In genomic region chr10:110510730-110511129, GRCh38 we compare ENCODE assay signal across 2 cellular contexts.
TF ChIP-seq lines count a peak whose summit lies in the region.

No MANE protein-coding gene starts in this region.

TF ChIP-seq in endothelial cell of umbilical vein, 7 proteins besides CTCF, POLR2A, EP300 and RAD21:
- no peak for TF ChIP-seq FOS (IDR thresholded peaks at IDR 0.05; ENCODE audit: borderline replicate concordance, insufficient read depth, low read length)

TF ChIP-seq in GM23338, 12 proteins besides CTCF, POLR2A, EP300 and RAD21:
- TF ChIP-seq EZH2 (IDR thresholded peaks at IDR 0.05; ENCODE audit: low read depth, unreplicated experiment) = no peak
- no peak for TF ChIP-seq NANOG (IDR thresholded peaks at IDR 0.05; ENCODE audit: borderline replicate concordance)
- TF ChIP-seq, protein P1, sequence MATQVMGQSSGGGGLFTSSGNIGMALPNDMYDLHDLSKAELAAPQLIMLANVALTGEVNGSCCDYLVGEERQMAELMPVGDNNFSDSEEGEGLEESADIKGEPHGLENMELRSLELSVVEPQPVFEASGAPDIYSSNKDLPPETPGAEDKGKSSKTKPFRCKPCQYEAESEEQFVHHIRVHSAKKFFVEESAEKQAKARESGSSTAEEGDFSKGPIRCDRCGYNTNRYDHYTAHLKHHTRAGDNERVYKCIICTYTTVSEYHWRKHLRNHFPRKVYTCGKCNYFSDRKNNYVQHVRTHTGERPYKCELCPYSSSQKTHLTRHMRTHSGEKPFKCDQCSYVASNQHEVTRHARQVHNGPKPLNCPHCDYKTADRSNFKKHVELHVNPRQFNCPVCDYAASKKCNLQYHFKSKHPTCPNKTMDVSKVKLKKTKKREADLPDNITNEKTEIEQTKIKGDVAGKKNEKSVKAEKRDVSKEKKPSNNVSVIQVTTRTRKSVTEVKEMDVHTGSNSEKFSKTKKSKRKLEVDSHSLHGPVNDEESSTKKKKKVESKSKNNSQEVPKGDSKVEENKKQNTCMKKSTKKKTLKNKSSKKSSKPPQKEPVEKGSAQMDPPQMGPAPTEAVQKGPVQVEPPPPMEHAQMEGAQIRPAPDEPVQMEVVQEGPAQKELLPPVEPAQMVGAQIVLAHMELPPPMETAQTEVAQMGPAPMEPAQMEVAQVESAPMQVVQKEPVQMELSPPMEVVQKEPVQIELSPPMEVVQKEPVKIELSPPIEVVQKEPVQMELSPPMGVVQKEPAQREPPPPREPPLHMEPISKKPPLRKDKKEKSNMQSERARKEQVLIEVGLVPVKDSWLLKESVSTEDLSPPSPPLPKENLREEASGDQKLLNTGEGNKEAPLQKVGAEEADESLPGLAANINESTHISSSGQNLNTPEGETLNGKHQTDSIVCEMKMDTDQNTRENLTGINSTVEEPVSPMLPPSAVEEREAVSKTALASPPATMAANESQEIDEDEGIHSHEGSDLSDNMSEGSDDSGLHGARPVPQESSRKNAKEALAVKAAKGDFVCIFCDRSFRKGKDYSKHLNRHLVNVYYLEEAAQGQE (IDR thresholded peaks at IDR 0.05; ENCODE audit: unreplicated experiment) = no peak
- no peak for TF ChIP-seq STAT1 (IDR thresholded peaks at IDR 0.05; ENCODE audit: unreplicated experiment)
- no peak for TF ChIP-seq JUNB (IDR thresholded peaks at IDR 0.05; ENCODE audit: unreplicated experiment)
- TF ChIP-seq, protein P2, sequence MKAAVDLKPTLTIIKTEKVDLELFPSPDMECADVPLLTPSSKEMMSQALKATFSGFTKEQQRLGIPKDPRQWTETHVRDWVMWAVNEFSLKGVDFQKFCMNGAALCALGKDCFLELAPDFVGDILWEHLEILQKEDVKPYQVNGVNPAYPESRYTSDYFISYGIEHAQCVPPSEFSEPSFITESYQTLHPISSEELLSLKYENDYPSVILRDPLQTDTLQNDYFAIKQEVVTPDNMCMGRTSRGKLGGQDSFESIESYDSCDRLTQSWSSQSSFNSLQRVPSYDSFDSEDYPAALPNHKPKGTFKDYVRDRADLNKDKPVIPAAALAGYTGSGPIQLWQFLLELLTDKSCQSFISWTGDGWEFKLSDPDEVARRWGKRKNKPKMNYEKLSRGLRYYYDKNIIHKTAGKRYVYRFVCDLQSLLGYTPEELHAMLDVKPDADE (IDR thresholded peaks at IDR 0.05) = no peak
- no peak for TF ChIP-seq ZNF114 (CRISPR knock-in tag; IDR thresholded peaks at IDR 0.05)
- no peak for TF ChIP-seq EZH2phosphoT487 (IDR thresholded peaks at IDR 0.05; ENCODE audit: unreplicated experiment)
- TF ChIP-seq POLR2AphosphoS5 (IDR thresholded peaks at IDR 0.05; ENCODE audit: low read depth) = no peak
- no peak for TF ChIP-seq ZNF331 (CRISPR knock-in tag; IDR thresholded peaks at IDR 0.05; ENCODE audit: low read depth)
- TF ChIP-seq CREB1 (CRISPR knock-in tag; IDR thresholded peaks at IDR 0.05; ENCODE audit: low read depth) = no peak
- no peak for TF ChIP-seq ZNF462 (CRISPR knock-in tag; IDR thresholded peaks at IDR 0.05)
